ENCODE assay signal across 20 cellular contexts in genomic region chr2:227436436-227436835, GRCh38. TPM values are rescaled to one million over a fixed set of nuclear protein-coding genes. Genes with fewer than 3 reads are reported as not detected.
A peak's percentile ranks its signal among the peaks of the same experiment; 100 is the strongest.
DNase-seq lines count a peak whose midpoint lies in the region; ATAC-seq and TF ChIP-seq lines count a peak whose summit lies in the region.
"Had no signal": no experiment of that assay in that cellular context is flagged by ENCODE, and none has a peak within 500 bp of the region (broad histone marks: within the 10 kb centered on the region; RNA-seq: fewer than 3 reads in every experiment).

No MANE protein-coding gene starts in this region.

- ATAC-seq in GM19463 (IDR thresholded peaks at IDR 0.05; ENCODE audit: unreplicated experiment), result no peak

- no peak overlapping the region for H3K4me3 Mint-ChIP-seq in activated T-helper 1 cell treated with anti-CD3 and anti-CD28 coated beads, Interleukin-12 subunit alpha, Interleukin-12 subunit beta, Interleukin-2, Interleukin-4 antibody, amounts not matched to agents 30 ng/mL and 10 ng/mL and 1 ng/mL, durations not matched to agents 14 hours and 24 hours and 36 hours
- H3K4me3 Mint-ChIP-seq: HFFc6 had no signal

- TF ChIP-seq CTCF in HL-60 (IDR thresholded peaks at IDR 0.05; ENCODE audit: insufficient read depth, low read length) (no peak), neutrophil (IDR thresholded peaks at IDR 0.05) (no peak)

- peaks cover 47 to 62% of the 10 kb centered on the region in 2 experiments for H3K4me1 ChIP-seq in neutrophil (ENCODE audit: control insufficient read depth in 1 of 2, insufficient read depth in 1 of 2, low read depth in 1 of 2, low read length in 1 of 2)
- H3K4me1 ChIP-seq: BE2C, Peyer's patch had no signal

- H3K27ac ChIP-seq in HL-60 (replicated peaks) (peak overlapping the region; percentile 31; the same call in 1 of the 2 replicates), neutrophil (peak overlapping the region; percentile 81)
- H3K27ac ChIP-seq: Peyer's patch had no signal

- H3K9me3 ChIP-seq in neutrophil, result no peaks in the 10 kb centered on the region

- H3K27me3 ChIP-seq in HL-60 (ENCODE audit: insufficient read depth, poor library complexity, severe bottlenecking) (no peaks in the 10 kb centered on the region), neutrophil (no peaks in the 10 kb centered on the region)
- H3K27me3 ChIP-seq: BE2C, Peyer's patch had no signal

- DNase-seq in HL-60 (ENCODE audit: low read depth in 1 of 2, low spot score in 1 of 2) (peak; percentile 66 to 72), NOMO-1 (lab: John Stamatoyannopoulos, UW; ENCODE audit: unreplicated experiment in 2 of 2) (peak; percentile 44 to 88)
- no peak for DNase-seq in activated T-helper 1 cell treated with anti-CD3 and anti-CD28 coated beads, Interleukin-12 subunit alpha, Interleukin-12 subunit beta, Interleukin-2, Interleukin-4 antibody, amounts not matched to agents 30 ng/mL and 10 ng/mL and 1 ng/mL, durations not matched to agents 14 hours and 24 hours and 36 hours (ENCODE audit: low spot score)
- no peak for DNase-seq in activated naive CD4-positive, alpha-beta T cell treated with Interleukin-2 at 50 U/mL for 16 hours
- no peak for DNase-seq in activated CD8-positive, alpha-beta memory T cell treated with anti-CD3 and anti-CD28 coated beads, Interleukin-2, amount 50 U/mL, for 4 hours
- DNase-seq: ACHN; BE2C; DMS 273 treated with DMSO at 0.1 percent for 48 hours; HFFc6; NCI-H1694 treated with DMSO at 0.1 percent for 48 hours; NCI-H345; NCI-H526 treated with DMSO at 0.1 percent for 48 hours; NK-92 treated with Interleukin-12 subunit alpha and Interleukin-12 subunit beta, amount 100 ng/mL, for 24 hours; Peyer's patch; SHP77 treated with DMSO at 0.1 percent for 48 hours; SW 1271 had no signal

- H3K4me3 ChIP-seq in HL-60 (replicated peaks; ENCODE audit: insufficient read depth, low read length), result no peak overlapping the region
- H3K4me3 ChIP-seq in neutrophil (ENCODE audit: low read depth in 1 of 2, low read length in 1 of 2), result peak overlapping the region in 1 of 2 experiments; percentile 26
- H3K4me3 ChIP-seq: Peyer's patch had no signal

- H3K9me3 Mint-ChIP-seq in activated T-helper 1 cell treated with anti-CD3 and anti-CD28 coated beads, Interleukin-12 subunit alpha, Interleukin-12 subunit beta, Interleukin-2, Interleukin-4 antibody, amounts not matched to agents 30 ng/mL and 10 ng/mL and 1 ng/mL, durations not matched to agents 14 hours and 24 hours and 36 hours, result peaks cover 30% of the 10 kb centered on the region

- no peaks in the 10 kb centered on the region for H3K36me3 Mint-ChIP-seq in activated T-helper 1 cell treated with anti-CD3 and anti-CD28 coated beads, Interleukin-12 subunit alpha, Interleukin-12 subunit beta, Interleukin-2, Interleukin-4 antibody, amounts not matched to agents 30 ng/mL and 10 ng/mL and 1 ng/mL, durations not matched to agents 14 hours and 24 hours and 36 hours (ENCODE audit: low read depth)

- no peaks in the 10 kb centered on the region for H3K36me3 ChIP-seq in neutrophil
- H3K36me3 ChIP-seq: BE2C, Peyer's patch had no signal

- peaks cover 2% of the 10 kb centered on the region for H3K27me3 Mint-ChIP-seq in activated T-helper 1 cell treated with anti-CD3 and anti-CD28 coated beads, Interleukin-12 subunit alpha, Interleukin-12 subunit beta, Interleukin-2, Interleukin-4 antibody, amounts not matched to agents 30 ng/mL and 10 ng/mL and 1 ng/mL, durations not matched to agents 14 hours and 24 hours and 36 hours (ENCODE audit: insufficient read depth)

- no peaks in the 10 kb centered on the region for H3K4me1 Mint-ChIP-seq in activated T-helper 1 cell treated with anti-CD3 and anti-CD28 coated beads, Interleukin-12 subunit alpha, Interleukin-12 subunit beta, Interleukin-2, Interleukin-4 antibody, amounts not matched to agents 30 ng/mL and 10 ng/mL and 1 ng/mL, durations not matched to agents 14 hours and 24 hours and 36 hours (ENCODE audit: low read depth)

- H3K27ac Mint-ChIP-seq in activated T-helper 1 cell treated with anti-CD3 and anti-CD28 coated beads, Interleukin-12 subunit alpha, Interleukin-12 subunit beta, Interleukin-2, Interleukin-4 antibody, amounts not matched to agents 30 ng/mL and 10 ng/mL and 1 ng/mL, durations not matched to agents 14 hours and 24 hours and 36 hours, result peak overlapping the region; percentile 58
- H3K27ac Mint-ChIP-seq: HFFc6 had no signal

- intact Hi-C loops in activated T-helper 1 cell treated with anti-CD3 and anti-CD28 coated beads, Interleukin-12 subunit alpha, Interleukin-12 subunit beta, Interleukin-2, Interleukin-4 antibody, amounts not matched to agents 30 ng/mL and 10 ng/mL and 1 ng/mL, durations not matched to agents 14 hours and 24 hours and 36 hours (cut with micrococcal nuclease), result no loop called here

RNA-seq across cellular contexts. Expression of gene AGFG1, which starts 35.5 kb away (rescaled TPM):
- total RNA-seq in activated T-helper 1 cell treated with anti-CD3 and anti-CD28 coated beads, Interleukin-12 subunit alpha, Interleukin-12 subunit beta, Interleukin-2, Interleukin-4 antibody, amounts not matched to agents 30 ng/mL and 10 ng/mL and 1 ng/mL, durations not matched to agents 14 hours and 24 hours and 36 hours, result 239 and 252 TPM in 2 replicates

RNA-seq across cellular contexts. Expression of gene SCYGR1, which starts 48.7 kb away (rescaled TPM):
- not detected in 2 replicates for total RNA-seq in activated T-helper 1 cell treated with anti-CD3 and anti-CD28 coated beads, Interleukin-12 subunit alpha, Interleukin-12 subunit beta, Interleukin-2, Interleukin-4 antibody, amounts not matched to agents 30 ng/mL and 10 ng/mL and 1 ng/mL, durations not matched to agents 14 hours and 24 hours and 36 hours
- total RNA-seq: Daoy, H1, HFFc6, Peyer's patch had no signal

RNA-seq across cellular contexts. Expression of gene TM4SF20, which starts 57.3 kb away (rescaled TPM):
- not detected in 2 replicates for total RNA-seq in activated T-helper 1 cell treated with anti-CD3 and anti-CD28 coated beads, Interleukin-12 subunit alpha, Interleukin-12 subunit beta, Interleukin-2, Interleukin-4 antibody, amounts not matched to agents 30 ng/mL and 10 ng/mL and 1 ng/mL, durations not matched to agents 14 hours and 24 hours and 36 hours
- total RNA-seq: Daoy, H1 had no signal

Comparison
In these comparisons a context has a peak if more than half of its experiments do, and no peak if none do; other contexts are left out.
1. DNase-seq: peak in HL-60 (2 of 2) and NOMO-1 (2 of 2); none in activated T-helper 1 cell treated with anti-CD3 and anti-CD28 coated beads, Interleukin-12 subunit alpha, Interleukin-12 subunit beta, Interleukin-2, Interleukin-4 antibody, amounts not matched to agents 30 ng/mL and 10 ng/mL and 1 ng/mL, durations not matched to agents 14 hours and 24 hours and 36 hours (single experiment), activated naive CD4-positive, alpha-beta T cell treated with Interleukin-2 at 50 U/mL for 16 hours (single experiment) and activated CD8-positive, alpha-beta memory T cell treated with anti-CD3 and anti-CD28 coated beads, Interleukin-2, amount 50 U/mL, for 4 hours (single experiment).